16 cellular contexts compared by ENCODE assay signal in the genomic region with DNA sequence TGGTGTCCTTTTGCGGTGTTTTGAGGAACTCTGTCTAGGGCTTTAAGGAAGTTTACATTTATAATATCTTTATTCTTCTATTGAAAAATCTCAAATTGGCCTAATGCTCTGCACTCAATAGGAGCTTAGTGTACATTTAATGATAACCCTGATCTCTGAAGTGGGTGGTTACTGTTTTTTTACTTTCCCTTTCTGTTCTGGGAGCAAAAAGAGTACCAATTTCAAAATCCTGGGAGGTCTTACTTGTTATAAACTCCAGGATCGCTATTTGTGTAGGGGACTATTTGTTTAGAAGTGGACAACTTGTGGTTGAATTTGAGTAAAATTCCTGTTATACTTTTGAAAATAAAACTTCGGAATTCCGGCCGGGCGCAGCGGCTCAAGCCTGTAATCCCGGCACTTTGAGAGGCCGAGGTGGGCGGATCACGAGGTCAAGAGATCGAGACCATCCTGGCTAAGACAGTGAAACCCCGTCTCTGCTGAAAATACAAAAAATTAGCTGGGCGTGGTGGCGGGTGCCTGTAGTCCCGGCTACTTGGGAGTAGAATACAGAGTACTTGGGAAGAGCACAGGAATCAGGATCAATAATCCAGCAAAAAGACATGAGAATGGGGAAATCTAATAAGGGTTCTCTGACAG. TPM values are rescaled to one million over a fixed set of nuclear protein-coding genes. Genes with fewer than 3 reads are reported as not detected.
DNase-seq lines count a peak whose midpoint lies in the region; ATAC-seq and TF ChIP-seq lines count a peak whose summit lies in the region.
"Had no signal": no experiment of that assay in that cellular context is flagged by ENCODE, and none has a peak within 500 bp of the region (broad histone marks: within the 10 kb centered on the region; RNA-seq: fewer than 3 reads in every experiment).

No MANE protein-coding gene starts in this region.

- H3K9me3 ChIP-seq in body of pancreas (no peaks in the 10 kb centered on the region), WERI-Rb-1 (ENCODE audit: severe bottlenecking) (no peaks in the 10 kb centered on the region)
- H3K9me3 ChIP-seq: thyroid gland had no signal

- H3K36me3 ChIP-seq in KMS-11 (ENCODE audit: insufficient read depth) (no peaks in the 10 kb centered on the region), body of pancreas (replicated peaks in 1 of 2; ENCODE audit: insufficient read depth in 1 of 2, low read depth in 2 of 2) (no peaks in the 10 kb centered on the region), WERI-Rb-1 (no peaks in the 10 kb centered on the region)
- H3K36me3 ChIP-seq: thyroid gland had no signal

- peaks cover 20% of the 10 kb centered on the region for H3K4me1 Mint-ChIP-seq in T-helper 2 cell treated with Interferon-gamma antibody and Interleukin-4, amounts not matched to agents 5 μg/mL and 100 μg/mL, for 36 hours (ENCODE audit: low read depth)
- peaks cover under 1% of the 10 kb centered on the region for H3K4me1 Mint-ChIP-seq in nephron progenitor cell

- ATAC-seq in body of pancreas = no peak
- ATAC-seq in stimulated activated naive CD8-positive, alpha-beta T cell treated with anti-CD3 and anti-CD28 coated beads, Interleukin-15, Interleukin-2, amounts not matched to agents 100 U/mL and 50 U/mL, for 24 hours = peak; percentile 19

- no peaks in the 10 kb centered on the region for H3K79me2 ChIP-seq in KMS-11 (ENCODE audit: insufficient read depth, low read depth)

- no peaks in the 10 kb centered on the region for H4K20me1 ChIP-seq in KMS-11 (ENCODE audit: insufficient read depth)

- H3K4me3 ChIP-seq in KMS-11 (IDR thresholded peaks at IDR 0.05; ENCODE audit: insufficient read depth, low read depth, low read length) (no peak overlapping the region), body of pancreas (no peak overlapping the region), WERI-Rb-1 (ENCODE audit: low read depth, low read length) (no peak overlapping the region)
- H3K4me3 ChIP-seq: thyroid gland had no signal

- no peak for TF ChIP-seq POLR2A in body of pancreas (IDR thresholded peaks at IDR 0.05)

- no peaks in the 10 kb centered on the region for H3K36me3 Mint-ChIP-seq in T-helper 2 cell treated with Interferon-gamma antibody and Interleukin-4, amounts not matched to agents 5 μg/mL and 100 μg/mL, for 36 hours (ENCODE audit: low read depth)
- no peaks in the 10 kb centered on the region for H3K36me3 Mint-ChIP-seq in nephron progenitor cell (ENCODE audit: low read depth)

- peak overlapping the region; percentile 70 for H3K4me3 Mint-ChIP-seq in T-helper 2 cell treated with Interferon-gamma antibody and Interleukin-4, amounts not matched to agents 5 μg/mL and 100 μg/mL, for 36 hours
- H3K4me3 Mint-ChIP-seq in nephron progenitor cell = no peak overlapping the region
- H3K4me3 Mint-ChIP-seq: H9, nephron had no signal

- peak overlapping the region; percentile 14; the same call in 1 of the 2 replicates for H2AFZ ChIP-seq in KMS-11 (ENCODE audit: low read depth)

- no peak for DNase-seq in T-helper 2 cell treated with Interferon-gamma antibody and Interleukin-4, amounts not matched to agents 5 μg/mL and 100 μg/mL, for 36 hours (ENCODE audit: low spot score)
- DNase-seq in T-helper 2 cell (no peak), body of pancreas (no peak), WERI-Rb-1 (no peak), nephron progenitor cell (no peak), NCI-H2171 treated with DMSO at 0.1 percent for 48 hours (lab: John Stamatoyannopoulos, UW) (no peak)
- no peak for DNase-seq in stimulated activated naive CD8-positive, alpha-beta T cell treated with anti-CD3 and anti-CD28 coated beads, Interleukin-15, Interleukin-2, amounts not matched to agents 100 U/mL and 50 U/mL, for 24 hours
- DNase-seq: H9, hypothalamus, IMR-90, NCI-H1417, NCI-H446 treated with DMSO at 0.1 percent for 48 hours, thyroid gland had no signal

- 95 to 97% methylated on average over 16 of the region's 16 CpGs for WGBS in body of pancreas, 2 donors

- H3K27me3 Mint-ChIP-seq in T-helper 2 cell treated with Interferon-gamma antibody and Interleukin-4, amounts not matched to agents 5 μg/mL and 100 μg/mL, for 36 hours (ENCODE audit: low read depth) = peaks cover under 1% of the 10 kb centered on the region
- H3K27me3 Mint-ChIP-seq in nephron progenitor cell (ENCODE audit: low read depth, poor library complexity) = peaks cover 15% of the 10 kb centered on the region

- TF ChIP-seq CTCF in KMS-11 (conservative IDR thresholded peaks at IDR 0.05; ENCODE audit: low read depth, low read length) (no peak), body of pancreas (IDR thresholded peaks at IDR 0.05) (no peak), WERI-Rb-1 (IDR thresholded peaks at IDR 0.05; ENCODE audit: low read depth, low read length) (no peak), nephron progenitor cell (IDR thresholded peaks at IDR 0.05) (no peak)

- no peaks in the 10 kb centered on the region for H3K9me3 Mint-ChIP-seq in T-helper 2 cell treated with Interferon-gamma antibody and Interleukin-4, amounts not matched to agents 5 μg/mL and 100 μg/mL, for 36 hours
- H3K9me3 Mint-ChIP-seq in nephron progenitor cell = no peaks in the 10 kb centered on the region
- H3K9me3 Mint-ChIP-seq: H9, nephron had no signal

- H3K27me3 ChIP-seq in KMS-11 (ENCODE audit: insufficient read depth, low read depth) = no peaks in the 10 kb centered on the region
- H3K27me3 ChIP-seq in body of pancreas = no peaks in the 10 kb centered on the region
- peaks cover 100% of the 10 kb centered on the region for H3K27me3 ChIP-seq in WERI-Rb-1 (ENCODE audit: insufficient read depth, low read depth, severe bottlenecking)
- H3K27me3 ChIP-seq: thyroid gland had no signal

- H3K27ac ChIP-seq in KMS-11 (peak overlapping the region; percentile 52), body of pancreas (peak overlapping the region; percentile 41 to 71 (median 64)), WERI-Rb-1 (no peak overlapping the region)
- H3K27ac ChIP-seq: thyroid gland had no signal

- H3K4me1 ChIP-seq in KMS-11 (ENCODE audit: low read depth, poor library complexity, severe bottlenecking) = peaks cover 78% of the 10 kb centered on the region
- peaks cover 34% of the 10 kb centered on the region for H3K4me1 ChIP-seq in body of pancreas
- H3K4me1 ChIP-seq: thyroid gland had no signal

- intact Hi-C loops in body of pancreas (cut with DNase I) = no loop called here

- peak overlapping the region; percentile 42 for H3K4me2 ChIP-seq in KMS-11

- H3K27ac Mint-ChIP-seq in T-helper 2 cell treated with Interferon-gamma antibody and Interleukin-4, amounts not matched to agents 5 μg/mL and 100 μg/mL, for 36 hours = peak overlapping the region; percentile 50
- H3K27ac Mint-ChIP-seq in nephron progenitor cell = no peak overlapping the region
- H3K27ac Mint-ChIP-seq: H9, nephron had no signal

- peak overlapping the region; percentile 36; the same call in 1 of the 2 replicates for H3K9ac ChIP-seq in KMS-11

RNA-seq across cellular contexts. Expression of a gene that starts 1.1 kb away (rescaled TPM):
- 10 to 100 TPM in 1 of 2 donors, not detected in 1; 11.9 TPM for total RNA-seq in body of pancreas
- total RNA-seq: H9, IMR-90, thyroid gland had no signal

RNA-seq across cellular contexts. Expression of a gene that starts 14.3 kb away (rescaled TPM):
- 10 to 100 TPM in 1 of 2 donors, 1 to 10 TPM in 1; 8.9 to 23.1 TPM for total RNA-seq in body of pancreas
- total RNA-seq: A172, H9, IMR-90, thyroid gland had no signal

RNA-seq across cellular contexts. Expression of a gene that starts 36.7 kb away (rescaled TPM):
- total RNA-seq in body of pancreas = 1 to 10 TPM; 4.9 to 9.3 TPM

RNA-seq across cellular contexts. Expression of a gene that starts 38.7 kb away (rescaled TPM):
- 1 to 10 TPM; 5.4 to 5.9 TPM for total RNA-seq in body of pancreas

RNA-seq across cellular contexts. Expression of a gene that starts 57.2 kb away (rescaled TPM):
- 10 to 100 TPM; 11.2 to 23.3 TPM for total RNA-seq in body of pancreas
